In the genomic region with DNA sequence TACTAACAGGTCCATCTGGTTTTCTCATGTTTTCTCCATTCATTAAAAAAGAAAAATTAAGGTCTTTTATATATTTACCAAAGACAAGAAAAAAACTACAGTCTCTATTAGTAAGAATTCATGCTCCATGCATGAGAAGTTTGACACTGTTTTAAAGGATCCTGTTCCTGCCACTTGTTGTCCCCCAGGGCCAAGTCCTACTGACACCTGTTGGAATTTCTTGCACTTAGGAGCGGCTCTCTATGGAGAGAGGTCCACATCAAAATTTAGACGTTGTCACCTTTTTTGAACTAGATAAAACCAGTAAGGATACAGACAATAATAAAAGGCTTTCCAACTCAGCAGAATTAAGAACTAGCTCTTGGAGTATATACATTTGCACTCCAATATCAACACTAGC, we compare ENCODE assay signal across 34 cellular contexts.
"Had no signal": no experiment of that assay in that cellular context is flagged by ENCODE, and none has a peak within 500 bp of the region (broad histone marks: within the 10 kb centered on the region; RNA-seq: fewer than 3 reads in every experiment).

No MANE protein-coding gene starts in this region.

- DNase-seq: Karpas-422, Kasumi-1, MG63, MM.1S, MV-4-11, NCI-H1048, NCI-H1092, NCI-H1092 treated with DMSO at 0.1 percent for 48 hours, NCI-H1105, NCI-H1105 treated with DMSO at 0.1 percent for 48 hours, NCI-H1417, NCI-H1417 treated with DMSO at 0.1 percent for 48 hours, NCI-H1436, NCI-H1436 treated with DMSO at 0.1 percent for 48 hours, NCI-H146, NCI-H1694, NCI-H1694 treated with DMSO at 0.1 percent for 48 hours, NCI-H187, NCI-H187 treated with DMSO at 0.1 percent for 48 hours, NCI-H1930, NCI-H2029, NCI-H2029 treated with DMSO at 0.1 percent for 48 hours, NCI-H2081, NCI-H2081 treated with DMSO at 0.1 percent for 48 hours, NCI-H2107, NCI-H2171, NCI-H2171 treated with DMSO at 0.1 percent for 48 hours, NCI-H2227 treated with DMSO at 0.1 percent for 48 hours, NCI-H345, NCI-H446, NCI-H446 treated with DMSO at 0.1 percent for 48 hours, NCI-H510A, NCI-H510A treated with DMSO at 0.1 percent for 48 hours, NCI-H524 had no signal

- H3K9me3 ChIP-seq: MG63 had no signal

- H3K27me3 ChIP-seq: MG63 had no signal

- H3K4me3 ChIP-seq: MG63 had no signal
